Comparison of ENCODE assay signal across 1 cellular context in the genomic region with DNA sequence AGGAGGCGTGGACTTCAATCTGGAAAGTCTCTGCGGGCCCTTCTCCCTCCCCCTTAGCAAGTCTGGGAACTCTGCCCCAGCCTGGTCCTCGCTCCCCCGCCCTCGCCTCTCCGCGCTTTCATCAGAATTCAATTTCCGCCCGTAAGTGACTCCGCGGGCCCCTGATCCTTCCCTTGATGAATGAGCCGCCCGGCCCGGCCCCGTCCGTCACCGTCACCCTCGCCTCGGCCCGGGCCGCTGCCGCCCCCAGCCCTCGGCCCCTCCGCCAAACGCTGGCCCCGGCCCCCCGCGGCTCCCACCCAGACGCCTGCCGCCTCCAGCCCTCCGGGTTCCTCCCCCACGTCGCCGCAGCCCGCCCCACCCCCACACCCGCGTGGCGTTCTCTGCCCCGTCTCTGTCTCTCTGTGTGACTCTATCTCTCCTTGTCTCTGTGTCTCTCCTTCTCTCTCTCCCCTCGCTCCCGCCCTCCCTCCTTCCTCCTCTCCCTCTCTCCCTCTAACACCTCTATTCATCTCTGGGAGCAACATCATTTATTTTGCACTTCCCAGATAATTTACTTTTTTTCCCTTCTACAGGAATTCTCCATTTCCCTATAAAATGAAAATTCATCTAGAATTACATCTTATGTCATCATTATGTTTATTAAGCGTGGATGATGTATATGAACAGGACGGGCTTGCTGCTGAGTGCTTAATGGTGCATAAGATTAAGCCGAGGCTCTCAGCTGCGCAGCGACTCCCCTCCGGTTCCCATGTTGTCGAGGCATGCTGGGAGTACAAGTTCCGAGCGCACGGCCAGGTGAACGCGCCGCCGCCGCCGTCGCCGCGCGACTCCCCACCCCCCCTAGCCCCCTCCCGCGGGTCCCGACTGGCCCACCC.
TF ChIP-seq lines count a peak whose summit lies in the region.

No MANE protein-coding gene starts in this region.

TF ChIP-seq in HEK293, 187 proteins besides CTCF, POLR2A, EP300 and RAD21 (continued from another document and continues in another):
- TF ChIP-seq, protein P1, sequence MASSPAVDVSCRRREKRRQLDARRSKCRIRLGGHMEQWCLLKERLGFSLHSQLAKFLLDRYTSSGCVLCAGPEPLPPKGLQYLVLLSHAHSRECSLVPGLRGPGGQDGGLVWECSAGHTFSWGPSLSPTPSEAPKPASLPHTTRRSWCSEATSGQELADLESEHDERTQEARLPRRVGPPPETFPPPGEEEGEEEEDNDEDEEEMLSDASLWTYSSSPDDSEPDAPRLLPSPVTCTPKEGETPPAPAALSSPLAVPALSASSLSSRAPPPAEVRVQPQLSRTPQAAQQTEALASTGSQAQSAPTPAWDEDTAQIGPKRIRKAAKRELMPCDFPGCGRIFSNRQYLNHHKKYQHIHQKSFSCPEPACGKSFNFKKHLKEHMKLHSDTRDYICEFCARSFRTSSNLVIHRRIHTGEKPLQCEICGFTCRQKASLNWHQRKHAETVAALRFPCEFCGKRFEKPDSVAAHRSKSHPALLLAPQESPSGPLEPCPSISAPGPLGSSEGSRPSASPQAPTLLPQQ (tag by site-specific recombination; IDR thresholded peaks at IDR 0.05): 0 out of 2 replicates have a peak, but pooled peaks have one; percentile 43
- TF ChIP-seq GFI1B (tag by site-specific recombination; IDR thresholded peaks at IDR 0.05) (peak; percentile 67; the same call in 1 of the 2 replicates), ZNF335 (tag by site-specific recombination; conservative IDR thresholded peaks at IDR 0.05) (peak; percentile 45), ZBTB48 (tag by site-specific recombination; IDR thresholded peaks at IDR 0.05) (no peak), ZNF843 (tag by site-specific recombination; IDR thresholded peaks at IDR 0.05) (peak; percentile 85), ZNF660 (tag by site-specific recombination; IDR thresholded peaks at IDR 0.05) (peak; percentile 77; the same call in 1 of the 2 replicates), ZNF423 (tag by site-specific recombination; IDR thresholded peaks at IDR 0.05) (no peak), ZNF248 (tag by site-specific recombination; IDR thresholded peaks at IDR 0.05) (no peak), ZBTB8A (tag by site-specific recombination; IDR thresholded peaks at IDR 0.05) (peak; percentile 57), ZNF223 (tag by site-specific recombination; IDR thresholded peaks at IDR 0.05) (no peak), ZNF530 (tag by site-specific recombination; IDR thresholded peaks at IDR 0.05; ENCODE audit: low read depth) (no peak), FEZF1 (tag by site-specific recombination; IDR thresholded peaks at IDR 0.05) (peak; percentile 78), PRDM1 (tag by site-specific recombination; IDR thresholded peaks at IDR 0.05) (no peak), MEIS1 (CRISPR knock-in tag; IDR thresholded peaks at IDR 0.05; ENCODE audit: borderline replicate concordance) (no peak), GLIS1 (tag by site-specific recombination; IDR thresholded peaks at IDR 0.05) (peak; percentile 94), ZSCAN23 (tag by site-specific recombination; IDR thresholded peaks at IDR 0.05) (peak; percentile 79; the same call in 1 of the 2 replicates), EGR2 (tag by site-specific recombination; IDR thresholded peaks at IDR 0.05; ENCODE audit: low read depth) (peak; percentile 69), ZNF366 (tag by site-specific recombination; conservative IDR thresholded peaks at IDR 0.05) (peak; percentile 99), ZNF514 (tag by site-specific recombination; IDR thresholded peaks at IDR 0.05) (no peak), ZNF394 (tag by site-specific recombination; IDR thresholded peaks at IDR 0.05; ENCODE audit: borderline replicate concordance) (peak; percentile 60; the same call in 1 of the 2 replicates), SP2 (tag by site-specific recombination; IDR thresholded peaks at IDR 0.05) (peak; percentile 68), ZFP37 (tag by site-specific recombination; IDR thresholded peaks at IDR 0.05) (no peak), KLF10 (tag by site-specific recombination; IDR thresholded peaks at IDR 0.05) (peak; percentile 60), SP7 (tag by site-specific recombination; IDR thresholded peaks at IDR 0.05) (peak; percentile 79), WT1 (tag by site-specific recombination; IDR thresholded peaks at IDR 0.05) (peak; percentile 69), ZNF202 (tag by site-specific recombination; IDR thresholded peaks at IDR 0.05; ENCODE audit: borderline replicate concordance) (peak; percentile 87; the same call in 1 of the 2 replicates), ZNF664 (tag by site-specific recombination; IDR thresholded peaks at IDR 0.05) (peak; percentile 55; the same call in 1 of the 2 replicates), ZBTB17 (tag by site-specific recombination; IDR thresholded peaks at IDR 0.05) (peak; percentile 33), ZNF10 (tag by site-specific recombination; IDR thresholded peaks at IDR 0.05) (peak; percentile 15; the same call in 1 of the 2 replicates), IKZF3 (tag by site-specific recombination; IDR thresholded peaks at IDR 0.05) (peak; percentile 80), ZBTB20 (tag by site-specific recombination; IDR thresholded peaks at IDR 0.05) (peak; percentile 60; the same call in 1 of the 2 replicates), ZNF571 (tag by site-specific recombination; IDR thresholded peaks at IDR 0.05) (no peak)
- TF ChIP-seq, protein P2, sequence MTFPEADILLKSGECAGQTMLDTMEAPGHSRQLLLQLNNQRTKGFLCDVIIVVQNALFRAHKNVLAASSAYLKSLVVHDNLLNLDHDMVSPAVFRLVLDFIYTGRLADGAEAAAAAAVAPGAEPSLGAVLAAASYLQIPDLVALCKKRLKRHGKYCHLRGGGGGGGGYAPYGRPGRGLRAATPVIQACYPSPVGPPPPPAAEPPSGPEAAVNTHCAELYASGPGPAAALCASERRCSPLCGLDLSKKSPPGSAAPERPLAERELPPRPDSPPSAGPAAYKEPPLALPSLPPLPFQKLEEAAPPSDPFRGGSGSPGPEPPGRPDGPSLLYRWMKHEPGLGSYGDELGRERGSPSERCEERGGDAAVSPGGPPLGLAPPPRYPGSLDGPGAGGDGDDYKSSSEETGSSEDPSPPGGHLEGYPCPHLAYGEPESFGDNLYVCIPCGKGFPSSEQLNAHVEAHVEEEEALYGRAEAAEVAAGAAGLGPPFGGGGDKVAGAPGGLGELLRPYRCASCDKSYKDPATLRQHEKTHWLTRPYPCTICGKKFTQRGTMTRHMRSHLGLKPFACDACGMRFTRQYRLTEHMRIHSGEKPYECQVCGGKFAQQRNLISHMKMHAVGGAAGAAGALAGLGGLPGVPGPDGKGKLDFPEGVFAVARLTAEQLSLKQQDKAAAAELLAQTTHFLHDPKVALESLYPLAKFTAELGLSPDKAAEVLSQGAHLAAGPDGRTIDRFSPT (tag by site-specific recombination; IDR thresholded peaks at IDR 0.05): peak; percentile 62
- TF ChIP-seq, protein P3, sequence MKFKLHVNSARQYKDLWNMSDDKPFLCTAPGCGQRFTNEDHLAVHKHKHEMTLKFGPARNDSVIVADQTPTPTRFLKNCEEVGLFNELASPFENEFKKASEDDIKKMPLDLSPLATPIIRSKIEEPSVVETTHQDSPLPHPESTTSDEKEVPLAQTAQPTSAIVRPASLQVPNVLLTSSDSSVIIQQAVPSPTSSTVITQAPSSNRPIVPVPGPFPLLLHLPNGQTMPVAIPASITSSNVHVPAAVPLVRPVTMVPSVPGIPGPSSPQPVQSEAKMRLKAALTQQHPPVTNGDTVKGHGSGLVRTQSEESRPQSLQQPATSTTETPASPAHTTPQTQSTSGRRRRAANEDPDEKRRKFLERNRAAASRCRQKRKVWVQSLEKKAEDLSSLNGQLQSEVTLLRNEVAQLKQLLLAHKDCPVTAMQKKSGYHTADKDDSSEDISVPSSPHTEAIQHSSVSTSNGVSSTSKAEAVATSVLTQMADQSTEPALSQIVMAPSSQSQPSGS (tag by site-specific recombination; IDR thresholded peaks at IDR 0.05; ENCODE audit: low read depth): peak; percentile 90
- TF ChIP-seq, protein P4, sequence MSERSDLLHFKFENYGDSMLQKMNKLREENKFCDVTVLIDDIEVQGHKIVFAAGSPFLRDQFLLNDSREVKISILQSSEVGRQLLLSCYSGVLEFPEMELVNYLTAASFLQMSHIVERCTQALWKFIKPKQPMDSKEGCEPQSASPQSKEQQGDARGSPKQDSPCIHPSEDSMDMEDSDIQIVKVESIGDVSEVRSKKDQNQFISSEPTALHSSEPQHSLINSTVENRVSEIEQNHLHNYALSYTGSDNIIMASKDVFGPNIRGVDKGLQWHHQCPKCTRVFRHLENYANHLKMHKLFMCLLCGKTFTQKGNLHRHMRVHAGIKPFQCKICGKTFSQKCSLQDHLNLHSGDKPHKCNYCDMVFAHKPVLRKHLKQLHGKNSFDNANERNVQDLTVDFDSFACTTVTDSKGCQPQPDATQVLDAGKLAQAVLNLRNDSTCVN (tag by site-specific recombination; optimal IDR thresholded peaks at IDR 0.05): peak; percentile 41
- TF ChIP-seq, protein P5, sequence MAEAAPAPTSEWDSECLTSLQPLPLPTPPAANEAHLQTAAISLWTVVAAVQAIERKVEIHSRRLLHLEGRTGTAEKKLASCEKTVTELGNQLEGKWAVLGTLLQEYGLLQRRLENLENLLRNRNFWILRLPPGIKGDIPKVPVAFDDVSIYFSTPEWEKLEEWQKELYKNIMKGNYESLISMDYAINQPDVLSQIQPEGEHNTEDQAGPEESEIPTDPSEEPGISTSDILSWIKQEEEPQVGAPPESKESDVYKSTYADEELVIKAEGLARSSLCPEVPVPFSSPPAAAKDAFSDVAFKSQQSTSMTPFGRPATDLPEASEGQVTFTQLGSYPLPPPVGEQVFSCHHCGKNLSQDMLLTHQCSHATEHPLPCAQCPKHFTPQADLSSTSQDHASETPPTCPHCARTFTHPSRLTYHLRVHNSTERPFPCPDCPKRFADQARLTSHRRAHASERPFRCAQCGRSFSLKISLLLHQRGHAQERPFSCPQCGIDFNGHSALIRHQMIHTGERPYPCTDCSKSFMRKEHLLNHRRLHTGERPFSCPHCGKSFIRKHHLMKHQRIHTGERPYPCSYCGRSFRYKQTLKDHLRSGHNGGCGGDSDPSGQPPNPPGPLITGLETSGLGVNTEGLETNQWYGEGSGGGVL (tag by site-specific recombination; IDR thresholded peaks at IDR 0.05): peak; percentile 91
- TF ChIP-seq, protein P6, sequence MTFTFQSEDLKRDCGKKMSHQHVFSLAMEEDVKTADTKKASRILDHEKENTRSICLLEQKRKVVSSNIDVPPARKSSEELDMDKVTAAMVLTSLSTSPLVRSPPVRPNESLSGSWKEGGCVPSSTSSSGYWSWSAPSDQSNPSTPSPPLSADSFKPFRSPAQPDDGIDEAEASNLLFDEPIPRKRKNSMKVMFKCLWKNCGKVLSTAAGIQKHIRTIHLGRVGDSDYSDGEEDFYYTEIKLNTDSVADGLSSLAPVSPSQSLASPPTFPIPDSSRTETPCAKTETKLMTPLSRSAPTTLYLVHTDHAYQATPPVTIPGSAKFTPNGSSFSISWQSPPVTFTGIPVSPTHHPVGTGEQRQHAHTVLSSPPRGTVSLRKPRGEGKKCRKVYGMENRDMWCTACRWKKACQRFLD (tag by site-specific recombination; IDR thresholded peaks at IDR 0.05): no peak
- TF ChIP-seq, protein P7, sequence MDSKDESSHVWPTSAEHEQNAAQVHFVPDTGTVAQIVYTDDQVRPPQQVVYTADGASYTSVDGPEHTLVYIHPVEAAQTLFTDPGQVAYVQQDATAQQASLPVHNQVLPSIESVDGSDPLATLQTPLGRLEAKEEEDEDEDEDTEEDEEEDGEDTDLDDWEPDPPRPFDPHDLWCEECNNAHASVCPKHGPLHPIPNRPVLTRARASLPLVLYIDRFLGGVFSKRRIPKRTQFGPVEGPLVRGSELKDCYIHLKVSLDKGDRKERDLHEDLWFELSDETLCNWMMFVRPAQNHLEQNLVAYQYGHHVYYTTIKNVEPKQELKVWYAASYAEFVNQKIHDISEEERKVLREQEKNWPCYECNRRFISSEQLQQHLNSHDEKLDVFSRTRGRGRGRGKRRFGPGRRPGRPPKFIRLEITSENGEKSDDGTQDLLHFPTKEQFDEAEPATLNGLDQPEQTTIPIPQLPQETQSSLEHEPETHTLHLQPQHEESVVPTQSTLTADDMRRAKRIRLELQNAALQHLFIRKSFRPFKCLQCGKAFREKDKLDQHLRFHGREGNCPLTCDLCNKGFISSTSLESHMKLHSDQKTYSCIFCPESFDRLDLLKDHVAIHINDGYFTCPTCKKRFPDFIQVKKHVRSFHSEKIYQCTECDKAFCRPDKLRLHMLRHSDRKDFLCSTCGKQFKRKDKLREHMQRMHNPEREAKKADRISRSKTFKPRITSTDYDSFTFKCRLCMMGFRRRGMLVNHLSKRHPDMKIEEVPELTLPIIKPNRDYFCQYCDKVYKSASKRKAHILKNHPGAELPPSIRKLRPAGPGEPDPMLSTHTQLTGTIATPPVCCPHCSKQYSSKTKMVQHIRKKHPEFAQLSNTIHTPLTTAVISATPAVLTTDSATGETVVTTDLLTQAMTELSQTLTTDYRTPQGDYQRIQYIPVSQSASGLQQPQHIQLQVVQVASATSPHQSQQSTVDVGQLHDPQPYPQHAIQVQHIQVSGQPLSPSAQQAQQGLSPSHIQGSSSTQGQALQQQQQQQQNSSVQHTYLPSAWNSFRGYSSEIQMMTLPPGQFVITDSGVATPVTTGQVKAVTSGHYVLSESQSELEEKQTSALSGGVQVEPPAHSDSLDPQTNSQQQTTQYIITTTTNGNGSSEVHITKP (tag by site-specific recombination; IDR thresholded peaks at IDR 0.05): 0 out of 2 replicates have a peak, but pooled peaks have one; percentile 1
- TF ChIP-seq, protein P8, sequence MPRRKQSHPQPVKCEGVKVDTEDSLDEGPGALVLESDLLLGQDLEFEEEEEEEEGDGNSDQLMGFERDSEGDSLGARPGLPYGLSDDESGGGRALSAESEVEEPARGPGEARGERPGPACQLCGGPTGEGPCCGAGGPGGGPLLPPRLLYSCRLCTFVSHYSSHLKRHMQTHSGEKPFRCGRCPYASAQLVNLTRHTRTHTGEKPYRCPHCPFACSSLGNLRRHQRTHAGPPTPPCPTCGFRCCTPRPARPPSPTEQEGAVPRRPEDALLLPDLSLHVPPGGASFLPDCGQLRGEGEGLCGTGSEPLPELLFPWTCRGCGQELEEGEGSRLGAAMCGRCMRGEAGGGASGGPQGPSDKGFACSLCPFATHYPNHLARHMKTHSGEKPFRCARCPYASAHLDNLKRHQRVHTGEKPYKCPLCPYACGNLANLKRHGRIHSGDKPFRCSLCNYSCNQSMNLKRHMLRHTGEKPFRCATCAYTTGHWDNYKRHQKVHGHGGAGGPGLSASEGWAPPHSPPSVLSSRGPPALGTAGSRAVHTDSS (tag by site-specific recombination; IDR thresholded peaks at IDR 0.05): peak; percentile 17; the same call in 1 of the 2 replicates
- TF ChIP-seq, protein P9, sequence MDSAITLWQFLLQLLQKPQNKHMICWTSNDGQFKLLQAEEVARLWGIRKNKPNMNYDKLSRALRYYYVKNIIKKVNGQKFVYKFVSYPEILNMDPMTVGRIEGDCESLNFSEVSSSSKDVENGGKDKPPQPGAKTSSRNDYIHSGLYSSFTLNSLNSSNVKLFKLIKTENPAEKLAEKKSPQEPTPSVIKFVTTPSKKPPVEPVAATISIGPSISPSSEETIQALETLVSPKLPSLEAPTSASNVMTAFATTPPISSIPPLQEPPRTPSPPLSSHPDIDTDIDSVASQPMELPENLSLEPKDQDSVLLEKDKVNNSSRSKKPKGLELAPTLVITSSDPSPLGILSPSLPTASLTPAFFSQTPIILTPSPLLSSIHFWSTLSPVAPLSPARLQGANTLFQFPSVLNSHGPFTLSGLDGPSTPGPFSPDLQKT (IDR thresholded peaks at IDR 0.05; ENCODE audit: borderline replicate concordance, low read depth, low read length): no peak
- TF ChIP-seq, protein P10, sequence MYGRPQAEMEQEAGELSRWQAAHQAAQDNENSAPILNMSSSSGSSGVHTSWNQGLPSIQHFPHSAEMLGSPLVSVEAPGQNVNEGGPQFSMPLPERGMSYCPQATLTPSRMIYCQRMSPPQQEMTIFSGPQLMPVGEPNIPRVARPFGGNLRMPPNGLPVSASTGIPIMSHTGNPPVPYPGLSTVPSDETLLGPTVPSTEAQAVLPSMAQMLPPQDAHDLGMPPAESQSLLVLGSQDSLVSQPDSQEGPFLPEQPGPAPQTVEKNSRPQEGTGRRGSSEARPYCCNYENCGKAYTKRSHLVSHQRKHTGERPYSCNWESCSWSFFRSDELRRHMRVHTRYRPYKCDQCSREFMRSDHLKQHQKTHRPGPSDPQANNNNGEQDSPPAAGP (tag by site-specific recombination; IDR thresholded peaks at IDR 0.05): peak; percentile 75
